Comparison of ENCODE assay signal across 8 cellular contexts in genomic region chr3:129626744-129627349, GRCh38. TPM values are rescaled to one million over a fixed set of nuclear protein-coding genes. Genes with fewer than 3 reads are reported as not detected.
DNase-seq lines count a peak whose midpoint lies in the region; ATAC-seq and TF ChIP-seq lines count a peak whose summit lies in the region.

No MANE protein-coding gene starts in this region.

- peak; percentile 68 for DNase-seq in DMS79 (lab: John Stamatoyannopoulos, UW)
- peak; percentile 95 for DNase-seq in RWPE2 (ENCODE audit: low spot score)
- DNase-seq in cardiac muscle cell (ENCODE audit: low read depth in 1 of 2, low spot score in 1 of 2) = peak; percentile 89 to 93
- DNase-seq in trophoblast cell = peak; percentile 84 to 91
- DNase-seq in superior temporal gyrus (ENCODE audit: extremely low spot score) = no peak

- H2BK120ac ChIP-seq in trophoblast cell (ENCODE audit: insufficient read depth, low read length, poor library complexity) = peak overlapping the region; percentile 97

- H3K79me1 ChIP-seq in trophoblast cell (ENCODE audit: low read length) = peaks cover 44% of the 10 kb centered on the region

- peak overlapping the region; percentile 98 for H3K14ac ChIP-seq in trophoblast cell (ENCODE audit: low read length)

- peak overlapping the region; percentile 98 for H2AK5ac ChIP-seq in trophoblast cell (ENCODE audit: low read length)

- H3K27ac Mint-ChIP-seq in activated naive CD8-positive, alpha-beta T cell = peak overlapping the region; percentile 85

- peaks cover 16% of the 10 kb centered on the region for H3K4me1 Mint-ChIP-seq in activated naive CD8-positive, alpha-beta T cell (ENCODE audit: low read depth)

- H3K27me3 Mint-ChIP-seq in activated naive CD8-positive, alpha-beta T cell = no peaks in the 10 kb centered on the region

- H2AFZ ChIP-seq in trophoblast cell (ENCODE audit: insufficient read depth, low read length, poor library complexity) = peak overlapping the region; percentile 95

- H3K79me2 ChIP-seq in trophoblast cell (ENCODE audit: control insufficient read depth, insufficient read depth, low read length, poor library complexity) = peaks cover 7% of the 10 kb centered on the region

- WGBS in trophoblast cell (ENCODE audit: extremely low coverage, insufficient coverage, insufficient read length) = no CpG with 5 or more reads among the region's 49 CpGs

- peak overlapping the region; percentile 92 for H3K27ac ChIP-seq in RWPE2 (ENCODE audit: poor library complexity, severe bottlenecking)
- peak overlapping the region; percentile 57 for H3K27ac ChIP-seq in cardiac muscle cell
- H3K27ac ChIP-seq in trophoblast cell (ENCODE audit: low read depth, low read length) = peak overlapping the region; percentile 97

- no peak overlapping the region for H3K23ac ChIP-seq in trophoblast cell (ENCODE audit: low read length)

- no peaks in the 10 kb centered on the region for H3K36me3 Mint-ChIP-seq in activated naive CD8-positive, alpha-beta T cell

- H3K4ac ChIP-seq in trophoblast cell (ENCODE audit: low read depth, low read length) = peak overlapping the region; percentile 94

- peak overlapping the region; percentile 88 for H2BK12ac ChIP-seq in trophoblast cell (ENCODE audit: low read length)

- H4K8ac ChIP-seq in trophoblast cell (ENCODE audit: low read depth, low read length) = peak overlapping the region; percentile 98

- H3K18ac ChIP-seq in trophoblast cell (ENCODE audit: low read length) = peak overlapping the region; percentile 97

- H3K27me3 ChIP-seq in RWPE2 (ENCODE audit: insufficient read depth, poor library complexity, severe bottlenecking) (no peaks in the 10 kb centered on the region), cardiac muscle cell (no peaks in the 10 kb centered on the region), trophoblast cell (ENCODE audit: insufficient read depth, low read length) (no peaks in the 10 kb centered on the region)

- H3K4me1 ChIP-seq in RWPE2 (ENCODE audit: insufficient read depth, poor library complexity, severe bottlenecking) (peaks cover 14% of the 10 kb centered on the region), cardiac muscle cell (ENCODE audit: low read depth) (peaks cover 8% of the 10 kb centered on the region), trophoblast cell (ENCODE audit: control insufficient read depth in 1 of 2, insufficient read depth in 2 of 2, low read length in 2 of 2) (peaks cover 36 to 40% of the 10 kb centered on the region in 2 experiments)

- peak overlapping the region; percentile 100 for H4K91ac ChIP-seq in trophoblast cell (ENCODE audit: low read depth, low read length)

- no peaks in the 10 kb centered on the region for H3K9me3 Mint-ChIP-seq in activated naive CD8-positive, alpha-beta T cell (ENCODE audit: low read depth)

- H3K36me3 ChIP-seq in RWPE2 (ENCODE audit: low read depth) (no peaks in the 10 kb centered on the region), cardiac muscle cell (no peaks in the 10 kb centered on the region), trophoblast cell (ENCODE audit: control insufficient read depth in 1 of 2, insufficient read depth in 2 of 2, low read length in 2 of 2) (no peaks in the 10 kb centered on the region)

- peak overlapping the region; percentile 78 for H3K4me2 ChIP-seq in trophoblast cell (ENCODE audit: low read length)

- H2BK5ac ChIP-seq in trophoblast cell (ENCODE audit: low read depth, low read length, poor library complexity) = peak overlapping the region; percentile 95

- no peaks in the 10 kb centered on the region for H3K9me3 ChIP-seq in RWPE2 (ENCODE audit: severe bottlenecking)
- no peaks in the 10 kb centered on the region for H3K9me3 ChIP-seq in cardiac muscle cell (ENCODE audit: low read depth)
- peaks cover 4% of the 10 kb centered on the region for H3K9me3 ChIP-seq in trophoblast cell (ENCODE audit: insufficient read depth, low read depth, low read length)

- no peak for TF ChIP-seq CTCF in RWPE2 (IDR thresholded peaks at IDR 0.05; ENCODE audit: poor library complexity, severe bottlenecking)
- no peak for TF ChIP-seq CTCF in cardiac muscle cell (IDR thresholded peaks at IDR 0.05; ENCODE audit: low read depth, low read length)

- H3K4me3 ChIP-seq in RWPE2 (ENCODE audit: severe bottlenecking) = peak overlapping the region; percentile 50
- H3K4me3 ChIP-seq in cardiac muscle cell = peak overlapping the region; percentile 37
- H3K4me3 ChIP-seq in trophoblast cell (ENCODE audit: low read depth, low read length) = peak overlapping the region; percentile 66

- peak; percentile 90 for ATAC-seq in GM19455 (IDR thresholded peaks at IDR 0.05; ENCODE audit: unreplicated experiment)
- ATAC-seq in HG03558 (IDR thresholded peaks at IDR 0.05; ENCODE audit: extremely low read depth, unreplicated experiment) = peak; percentile 77
- ATAC-seq in RWPE2 (ENCODE audit: low read depth) = peak; percentile 88

- H3K4me3 Mint-ChIP-seq in activated naive CD8-positive, alpha-beta T cell = peak overlapping the region; percentile 90

- H4K12ac ChIP-seq in trophoblast cell (ENCODE audit: low read depth, low read length) = peak overlapping the region; percentile 94

- H3K9ac ChIP-seq in trophoblast cell (ENCODE audit: low read length) = peak overlapping the region; percentile 86

RNA-seq across cellular contexts. Expression of gene PLXND1, which starts 20.4 kb away (rescaled TPM):
- 24.6 and 56.5 TPM in 2 replicates for total RNA-seq in cardiac muscle cell
- polyA plus RNA-seq in cardiac muscle cell = 15.0 and 30.3 TPM in 2 replicates
- 282 and 293 TPM in 2 replicates for polyA plus RNA-seq in trophoblast cell (2013)
